In genomic region chr21:26154776-26155175, GRCh38 we compare ENCODE assay signal across 1 cellular context.
TF ChIP-seq lines count a peak whose summit lies in the region.

No MANE protein-coding gene starts in this region.

TF ChIP-seq in SK-N-SH, 30 proteins besides CTCF, POLR2A, EP300 and RAD21 (continued from another document):
- TF ChIP-seq ZBTB33 (IDR thresholded peaks at IDR 0.05; ENCODE audit: borderline replicate concordance, low read depth): no peak
- TF ChIP-seq NFIC (IDR thresholded peaks at IDR 0.05; ENCODE audit: borderline replicate concordance): no peak
